ENCODE assay signal across 27 cellular contexts in the genomic region with DNA sequence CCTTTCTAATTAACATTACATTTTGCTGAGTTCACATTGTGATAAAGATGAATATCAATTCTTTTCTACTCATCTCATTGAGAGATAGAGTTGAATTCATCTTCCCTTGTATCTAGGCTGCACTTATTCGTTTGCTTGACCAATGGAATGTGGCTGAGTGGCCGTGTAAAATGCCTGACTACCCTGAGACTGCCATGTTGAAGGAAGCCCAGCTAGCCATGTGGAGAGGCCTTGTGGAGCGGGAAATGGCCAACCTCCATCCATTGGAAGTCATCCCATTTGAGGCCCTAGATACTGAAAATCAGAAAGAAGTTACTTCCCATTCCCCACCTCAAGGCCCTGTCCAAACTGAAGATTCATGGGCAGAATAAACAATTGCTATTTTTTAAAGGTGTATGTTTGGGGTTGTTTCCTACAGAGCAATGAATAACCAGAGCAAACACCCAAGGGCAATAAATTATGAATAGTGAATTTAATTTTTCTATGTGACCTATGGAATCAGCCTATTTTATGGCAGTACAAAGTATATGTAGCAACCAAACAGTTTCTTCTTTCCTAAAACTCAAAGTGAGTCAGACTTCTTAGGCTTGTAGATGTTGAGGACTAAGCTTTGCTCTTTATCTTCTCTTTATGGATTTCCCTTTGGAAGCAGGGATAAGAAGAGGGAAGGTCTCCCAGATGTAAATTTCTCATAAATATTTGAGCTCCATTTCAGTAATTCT.
"Had no signal": no experiment of that assay in that cellular context is flagged by ENCODE, and none has a peak within 500 bp of the region (broad histone marks: within the 10 kb centered on the region; RNA-seq: fewer than 3 reads in every experiment).

No MANE protein-coding gene starts in this region.

- H3K9me3 ChIP-seq: ascending aorta, breast epithelium, colonic mucosa had no signal

- FAIRE-seq: frontal cortex had no signal

- ATAC-seq: activated naive CD4-positive, alpha-beta T cell treated with anti-CD3 and anti-CD28 coated beads, Interleukin-2, amount 50 U/mL, for 72 hours; activated T-cell treated with anti-CD3 and anti-CD28 coated beads, Interleukin-2, amount 50 U/mL, for 72 hours; esophagus mucosa; T-helper 17 cell had no signal

- H3K4me1 ChIP-seq: ascending aorta, breast epithelium, colonic mucosa had no signal

- H3K36me3 ChIP-seq: ascending aorta, breast epithelium, cardiac muscle cell, colonic mucosa had no signal

- H3K27me3 ChIP-seq: ascending aorta, breast epithelium, cardiac muscle cell, colonic mucosa had no signal

- H3K27ac ChIP-seq: ascending aorta, breast epithelium, cardiac muscle cell, colonic mucosa had no signal

- H3K4me3 ChIP-seq: ascending aorta, breast epithelium, cardiac muscle cell, colonic mucosa had no signal

- DNase-seq: activated CD4-positive, alpha-beta memory T cell treated with anti-CD3 and anti-CD28 coated beads, Interleukin-2, amount 10 ng/mL, durations not matched to agents 7 days and 5 days; activated CD4-positive, alpha-beta T cell treated with anti-CD3 and anti-CD28 coated beads for 1 hour; activated CD4-positive, alpha-beta T cell treated with anti-CD3 and anti-CD28 coated beads for 4 hours; activated CD4-positive, alpha-beta T cell treated with anti-CD3 and anti-CD28 coated beads, Interleukin-2, amount 10 ng/mL, durations not matched to agents 7 days and 5 days; activated CD4-positive, alpha-beta T cell treated with anti-CD3 and anti-CD28 coated beads, Interleukin-2, amount 50 U/mL, for 4 hours; activated CD8-positive, alpha-beta memory T cell treated with anti-CD3 and anti-CD28 coated beads, Interleukin-2, amount 50 U/mL, for 48 hours; activated gamma-delta T cell; activated naive CD4-positive, alpha-beta T cell; activated naive CD4-positive, alpha-beta T cell treated with anti-CD3 and anti-CD28 coated beads, Interleukin-2, amount 10 ng/mL, durations not matched to agents 7 days and 5 days; activated naive CD8-positive, alpha-beta T cell treated with anti-CD3 and anti-CD28 coated beads, Interleukin-2, amount 10 ng/mL, durations not matched to agents 7 days and 5 days; activated T-cell treated with anti-CD3 and anti-CD28 coated beads for 4 hours; activated T-cell treated with anti-CD3 and anti-CD28 coated beads, Interleukin-2, amount 50 U/mL, for 24 hours; activated T-cell treated with anti-CD3 and anti-CD28 coated beads, Interleukin-2, amount 50 U/mL, for 72 hours; central memory CD4-positive, alpha-beta T cell; cerebellar nuclear complex; colonic mucosa; effector CD8-positive, alpha-beta T cell; foreskin fibroblast; head of caudate nucleus; T-helper 1 cell; T-helper 17 cell had no signal
